In the genomic region with DNA sequence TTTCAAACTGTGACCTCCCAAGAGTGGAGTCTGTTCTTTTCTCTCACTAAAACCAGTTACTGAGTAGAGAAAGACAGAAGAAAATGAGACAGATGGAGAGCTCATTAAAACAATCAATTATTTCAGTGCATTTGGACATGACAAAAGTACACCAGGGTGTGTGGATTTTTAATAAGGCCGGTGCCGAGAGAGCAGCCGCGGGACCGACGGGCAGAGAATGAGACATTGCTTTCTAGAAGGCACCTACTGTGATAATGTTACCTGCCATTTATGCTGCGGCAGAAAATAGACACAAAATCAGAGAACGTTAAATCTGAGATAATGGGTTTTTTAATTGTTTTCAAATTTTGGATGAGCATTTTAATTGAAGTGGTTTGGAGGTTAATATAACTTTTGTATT, we compare ENCODE assay signal across 24 cellular contexts.
A peak's percentile ranks its signal among the peaks of the same experiment; 100 is the strongest.
DNase-seq lines count a peak whose midpoint lies in the region; ATAC-seq and TF ChIP-seq lines count a peak whose summit lies in the region.
"Had no signal": no experiment of that assay in that cellular context is flagged by ENCODE, and none has a peak within 500 bp of the region (broad histone marks: within the 10 kb centered on the region; RNA-seq: fewer than 3 reads in every experiment).

No MANE protein-coding gene starts in this region.

- intact Hi-C loops in upper lobe of right lung (cut with DNase I) = no loop called here

- no peak for TF ChIP-seq RAD21 in neural cell (conservative IDR thresholded peaks at IDR 0.05)

- peak; percentile 12 for TF ChIP-seq EP300 in neural cell (conservative IDR thresholded peaks at IDR 0.05; ENCODE audit: poor library complexity, severe bottlenecking)

- DNase-seq in COR-L47 (lab: John Stamatoyannopoulos, UW) = peak; percentile 41
- peak; percentile 44 for DNase-seq in NCI-H146 (lab: John Stamatoyannopoulos, UW)
- peak; percentile 70 for DNase-seq in NCI-H446 treated with DMSO at 0.1 percent for 48 hours (lab: John Stamatoyannopoulos, UW)
- DNase-seq in upper lobe of right lung = no peak
- DNase-seq in amygdala (lab: John Stamatoyannopoulos, UW) = no peak
- DNase-seq: C1 segment of cervical spinal cord; Caco-2; CD4-positive, alpha-beta memory T cell; DMS79 treated with DMSO at 0.1 percent for 48 hours; GF-D8; HCEC 1CT; IMR-90; KG1; MG63; NCI-H1105 treated with DMSO at 0.1 percent for 48 hours; NCI-H187 treated with DMSO at 0.1 percent for 48 hours; NCI-H510A; NCI-H774; PC-3; SJCRH30 had no signal

- H3K9me3 ChIP-seq in neural cell (ENCODE audit: low read length) = no peaks in the 10 kb centered on the region
- H3K9me3 ChIP-seq in upper lobe of right lung = no peaks in the 10 kb centered on the region
- H3K9me3 ChIP-seq: Caco-2, MG63, SJCRH30 had no signal

- ATAC-seq in upper lobe of right lung (no peak), HG03469 (IDR thresholded peaks at IDR 0.05; ENCODE audit: unreplicated experiment) (no peak)
- ATAC-seq: PC-3, Right ventricle myocardium inferior, SK-N-SH treated with all-trans-retinoic acid at 6 μM for 48 hours had no signal

- H4K20me1 ChIP-seq in neural cell (ENCODE audit: insufficient read depth) = no peaks in the 10 kb centered on the region

- TF ChIP-seq CTCF in neural cell (IDR thresholded peaks at IDR 0.05; ENCODE audit: poor library complexity, severe bottlenecking) = no peak
- no peak for TF ChIP-seq CTCF in upper lobe of right lung (IDR thresholded peaks at IDR 0.05)

- H2AFZ ChIP-seq in neural cell (ENCODE audit: low read depth, low read length) = no peak overlapping the region

- no peaks in the 10 kb centered on the region for H3K9me2 ChIP-seq in neural cell (ENCODE audit: insufficient read depth, low read length)

- no peaks in the 10 kb centered on the region for H3K36me3 ChIP-seq in neural cell (ENCODE audit: insufficient read depth, low read length)
- no peaks in the 10 kb centered on the region for H3K36me3 ChIP-seq in upper lobe of right lung
- H3K36me3 ChIP-seq: MG63, SJCRH30 had no signal

- peak overlapping the region; percentile 23 for H3K27ac ChIP-seq in neural cell (ENCODE audit: low read length)
- H3K27ac ChIP-seq in upper lobe of right lung = no peak overlapping the region
- H3K27ac ChIP-seq: SJCRH30 had no signal

- H3K27me3 ChIP-seq in neural cell (ENCODE audit: insufficient read depth, low read depth, low read length) (no peaks in the 10 kb centered on the region), upper lobe of right lung (no peaks in the 10 kb centered on the region)
- H3K27me3 ChIP-seq: MG63, SJCRH30 had no signal

- no peaks in the 10 kb centered on the region for H3F3A ChIP-seq in neural cell (ENCODE audit: insufficient read depth, low read length, poor library complexity, severe bottlenecking)

- no peaks in the 10 kb centered on the region for H3K4me1 ChIP-seq in upper lobe of right lung
- H3K4me1 ChIP-seq: SJCRH30 had no signal

- H3K9ac ChIP-seq in neural cell (ENCODE audit: low read length) = peak overlapping the region; percentile 24

- peak overlapping the region; percentile 7 for H3K4me2 ChIP-seq in neural cell (ENCODE audit: low read length)

- no peaks in the 10 kb centered on the region for H3K79me2 ChIP-seq in neural cell (replicated peaks; ENCODE audit: insufficient read depth, low read length)

- H3K4me3 ChIP-seq in neural cell (ENCODE audit: low read length) (peak overlapping the region; percentile 42), upper lobe of right lung (no peak overlapping the region)
- H3K4me3 ChIP-seq: MG63, SJCRH30 had no signal

TF ChIP-seq in neural cell, 6 proteins besides CTCF, POLR2A, EP300 and RAD21:
- TF ChIP-seq TAF1 (IDR thresholded peaks at IDR 0.05; ENCODE audit: low read depth) (no peak), MXI1 (conservative IDR thresholded peaks at IDR 0.05; ENCODE audit: poor library complexity, severe bottlenecking) (no peak), POLR2AphosphoS5 (IDR thresholded peaks at IDR 0.05) (no peak)

Comparison
In these comparisons a context has a peak if more than half of its experiments do, and no peak if none do; other contexts are left out.
1. DNase-seq: peak in COR-L47 (single experiment), NCI-H146 (single experiment) and NCI-H446 treated with DMSO at 0.1 percent for 48 hours (single experiment); none in upper lobe of right lung (single experiment) and amygdala (0 of 56).